In genomic region chr19:54179921-54180452, GRCh38 we compare ENCODE assay signal across 8 cellular contexts. TPM values are rescaled to one million over a fixed set of nuclear protein-coding genes. Genes with fewer than 3 reads are reported as not detected.
A peak's percentile ranks its signal among the peaks of the same experiment; 100 is the strongest.
DNase-seq lines count a peak whose midpoint lies in the region; ATAC-seq and TF ChIP-seq lines count a peak whose summit lies in the region.

No MANE protein-coding gene starts in this region.

- H3K4me3 Mint-ChIP-seq in glutamatergic neuron (ENCODE audit: unreplicated experiment) = peak overlapping the region; percentile 78
- no peak overlapping the region for H3K4me3 Mint-ChIP-seq in T-cell

- peak; percentile 78 for DNase-seq in DMS 273 (lab: John Stamatoyannopoulos, UW; ENCODE audit: unreplicated experiment)
- no peak for DNase-seq in DMS 273 treated with DMSO at 0.1 percent for 48 hours (lab: John Stamatoyannopoulos, UW)
- DNase-seq in RPMI8226 = peak; percentile 66
- peak; percentile 85 for DNase-seq in glutamatergic neuron
- DNase-seq in sciatic nerve (ENCODE audit: low spot score) = no peak
- DNase-seq in dedifferentiated amniotic fluid mesenchymal stem cell (ENCODE audit: extremely low spot score) = no peak
- no peak for DNase-seq in T-cell

- POLR2A ChIA-PET in T-cell (lab: Charles Lee) = no interaction called here

- H3K27me3 Mint-ChIP-seq in glutamatergic neuron (ENCODE audit: unreplicated experiment) = peaks cover 6% of the 10 kb centered on the region
- no peaks in the 10 kb centered on the region for H3K27me3 Mint-ChIP-seq in T-cell

- intact Hi-C loops in sciatic nerve (cut with DNase I) = loop anchor here (10.0 kb wide), 1 partner anchor 55 kb away; no protein-coding TSS in a partner anchor

- H3K4me1 Mint-ChIP-seq in glutamatergic neuron (ENCODE audit: low read depth, unreplicated experiment) = peaks cover 19% of the 10 kb centered on the region
- H3K4me1 Mint-ChIP-seq in T-cell = no peaks in the 10 kb centered on the region

- no peaks in the 10 kb centered on the region for H3K36me3 Mint-ChIP-seq in glutamatergic neuron (ENCODE audit: unreplicated experiment)
- H3K36me3 Mint-ChIP-seq in T-cell = peaks cover 17% of the 10 kb centered on the region

- CTCF ChIA-PET in T-cell (lab: Charles Lee) = interaction anchor here in 1 of 2 donors (0.6 kb wide), 1 partner anchor 161 kb away, joined by 3 read pairs; no protein-coding TSS in a partner anchor

- ATAC-seq in sciatic nerve (peak; percentile 71), T-cell (replicated peaks in 1 of 4) (no peak)
- no peak for ATAC-seq in activated CD4-positive, CD25-positive, alpha-beta regulatory T cell treated with anti-CD3 and anti-CD28 coated beads, Interleukin-2, amount 50 U/mL, for 24 hours

- TF ChIP-seq CTCF in glutamatergic neuron (IDR thresholded peaks at IDR 0.05; ENCODE audit: partially characterized antibody, unreplicated experiment) = peak; percentile 40

- H3K27ac Mint-ChIP-seq in glutamatergic neuron (ENCODE audit: unreplicated experiment) = peak overlapping the region; percentile 90
- no peak overlapping the region for H3K27ac Mint-ChIP-seq in T-cell

- H3K9me3 Mint-ChIP-seq in glutamatergic neuron (ENCODE audit: unreplicated experiment) = peaks cover 2% of the 10 kb centered on the region
- H3K9me3 Mint-ChIP-seq in T-cell = no peaks in the 10 kb centered on the region

RNA-seq across cellular contexts. Expression of gene TMC4, which starts 7.0 kb away (rescaled TPM):
- not detected for total RNA-seq in glutamatergic neuron (ENCODE audit: unreplicated experiment)
- 2.9 TPM for total RNA-seq in sciatic nerve
- total RNA-seq in T-cell = 1 to 10 TPM in 4 of 5 donors, under 1 TPM in 1; 0.78 to 2.6 (median 1.4) TPM

RNA-seq across cellular contexts. Expression of gene MBOAT7, which starts 9.4 kb away (rescaled TPM):
- 62.0 TPM for total RNA-seq in glutamatergic neuron (ENCODE audit: unreplicated experiment)
- total RNA-seq in sciatic nerve = 56.0 TPM
- total RNA-seq in T-cell = 10 to 100 TPM; 24.0 to 44.8 (median 38.9) TPM

RNA-seq across cellular contexts. Expression of gene TSEN34, which starts 11.1 kb away (rescaled TPM):
- 44.8 TPM for total RNA-seq in glutamatergic neuron (ENCODE audit: unreplicated experiment)
- total RNA-seq in sciatic nerve = 24.3 TPM
- 10 to 100 TPM in 4 of 5 donors, 1 to 10 TPM in 1; 9.5 to 28.5 (median 23.5) TPM for total RNA-seq in T-cell

RNA-seq across cellular contexts. Expression of gene LENG1, which starts 20.5 kb away (rescaled TPM):
- total RNA-seq in glutamatergic neuron (ENCODE audit: unreplicated experiment) (3.7 TPM), sciatic nerve (6.3 TPM), T-cell (10 to 100 TPM in 4 of 5 donors, 1 to 10 TPM in 1; 8.4 to 21.5 (median 19.2) TPM)

RNA-seq across cellular contexts. Expression of gene RPS9, which starts 20.7 kb away (rescaled TPM):
- total RNA-seq in glutamatergic neuron (ENCODE audit: unreplicated experiment) = 557 TPM
- total RNA-seq in sciatic nerve = 1,121 TPM
- total RNA-seq in T-cell = 1,000 to 10,000 TPM; 1,706 to 1,922 (median 1,806) TPM

Comparison
In these comparisons a context has a peak if more than half of its experiments do, and no peak if none do; other contexts are left out.
1. DNase-seq: peak in DMS 273 (single experiment), RPMI8226 (single experiment) and glutamatergic neuron (single experiment); none in DMS 273 treated with DMSO at 0.1 percent for 48 hours (single experiment), sciatic nerve (single experiment), dedifferentiated amniotic fluid mesenchymal stem cell (single experiment) and T-cell (0 of 34).